21 cellular contexts compared by ENCODE assay signal in genomic region chr9:87884578-87885459, GRCh38. TPM values are rescaled to one million over a fixed set of nuclear protein-coding genes. Genes with fewer than 3 reads are reported as not detected.
DNase-seq lines count a peak whose midpoint lies in the region; ATAC-seq and TF ChIP-seq lines count a peak whose summit lies in the region.
"Had no signal": no experiment of that assay in that cellular context is flagged by ENCODE, and none has a peak within 500 bp of the region (broad histone marks: within the 10 kb centered on the region; RNA-seq: fewer than 3 reads in every experiment).

No MANE protein-coding gene starts in this region.

- no peaks in the 10 kb centered on the region for H3K36me3 ChIP-seq in vagina
- no peaks in the 10 kb centered on the region for H3K36me3 ChIP-seq in uterus
- H3K36me3 ChIP-seq: BLaER1 treated with 17β-estradiol and CSF1 and Interleukin-3, amounts not matched to agents 10 nM and 100 nM had no signal

- no peak overlapping the region for H3K27ac Mint-ChIP-seq in activated CD4-positive, alpha-beta memory T cell treated with anti-CD3 and anti-CD28 coated beads, Interleukin-2, amount 10 ng/mL, durations not matched to agents 7 days and 5 days
- no peak overlapping the region for H3K27ac Mint-ChIP-seq in activated CD4-positive, alpha-beta memory T cell treated with anti-CD3 and anti-CD28 coated beads for 36 hours
- peak overlapping the region; percentile 12 for H3K27ac Mint-ChIP-seq in neural crest cell (ENCODE audit: unreplicated experiment)
- H3K27ac Mint-ChIP-seq: CD4-positive, alpha-beta memory T cell; IgD-negative memory B cell had no signal

- H3K4me1 ChIP-seq in vagina (no peaks in the 10 kb centered on the region), uterus (no peaks in the 10 kb centered on the region)
- H3K4me1 ChIP-seq: Caco-2 had no signal

- H3K27me3 ChIP-seq in vagina, result no peaks in the 10 kb centered on the region
- H3K27me3 ChIP-seq in uterus, result no peaks in the 10 kb centered on the region
- H3K27me3 ChIP-seq: BLaER1 treated with 17β-estradiol and CSF1 and Interleukin-3, amounts not matched to agents 10 nM and 100 nM had no signal

- no peaks in the 10 kb centered on the region for H3K27me3 Mint-ChIP-seq in activated CD4-positive, alpha-beta memory T cell treated with anti-CD3 and anti-CD28 coated beads, Interleukin-2, amount 10 ng/mL, durations not matched to agents 7 days and 5 days
- peaks cover 5% of the 10 kb centered on the region for H3K27me3 Mint-ChIP-seq in activated CD4-positive, alpha-beta memory T cell treated with anti-CD3 and anti-CD28 coated beads for 36 hours
- no peaks in the 10 kb centered on the region for H3K27me3 Mint-ChIP-seq in neural crest cell (ENCODE audit: low read depth)

- POLR2A ChIA-PET in activated CD4-positive, alpha-beta memory T cell treated with anti-CD3 and anti-CD28 coated beads, Interleukin-2, amount 10 ng/mL, durations not matched to agents 7 days and 5 days (lab: Charles Lee), result no interaction called here
- POLR2A ChIA-PET in activated CD4-positive, alpha-beta memory T cell treated with anti-CD3 and anti-CD28 coated beads for 36 hours (lab: Charles Lee), result no interaction called here

- TF ChIP-seq CTCF in neural crest cell (conservative IDR thresholded peaks at IDR 0.05) (no peak), vagina (IDR thresholded peaks at IDR 0.05) (no peak), uterus (IDR thresholded peaks at IDR 0.05) (no peak)

- H3K4me1 Mint-ChIP-seq in activated CD4-positive, alpha-beta memory T cell treated with anti-CD3 and anti-CD28 coated beads, Interleukin-2, amount 10 ng/mL, durations not matched to agents 7 days and 5 days, result no peaks in the 10 kb centered on the region
- no peaks in the 10 kb centered on the region for H3K4me1 Mint-ChIP-seq in activated CD4-positive, alpha-beta memory T cell treated with anti-CD3 and anti-CD28 coated beads for 36 hours (ENCODE audit: low read depth)
- H3K4me1 Mint-ChIP-seq in neural crest cell, result no peaks in the 10 kb centered on the region
- H3K4me1 Mint-ChIP-seq: CD4-positive, alpha-beta memory T cell; IgD-negative memory B cell had no signal

- H3K36me3 Mint-ChIP-seq in activated CD4-positive, alpha-beta memory T cell treated with anti-CD3 and anti-CD28 coated beads, Interleukin-2, amount 10 ng/mL, durations not matched to agents 7 days and 5 days (ENCODE audit: low read depth), result no peaks in the 10 kb centered on the region
- no peaks in the 10 kb centered on the region for H3K36me3 Mint-ChIP-seq in activated CD4-positive, alpha-beta memory T cell treated with anti-CD3 and anti-CD28 coated beads for 36 hours
- H3K36me3 Mint-ChIP-seq in neural crest cell (ENCODE audit: low read depth), result no peaks in the 10 kb centered on the region
- H3K36me3 Mint-ChIP-seq: CD4-positive, alpha-beta memory T cell had no signal

- intact Hi-C loops in activated CD4-positive, alpha-beta memory T cell treated with anti-CD3 and anti-CD28 coated beads for 36 hours (cut with micrococcal nuclease), result no loop called here
- intact Hi-C loops in vagina (cut with DNase I) (no loop called here), uterus (cut with DNase I; ENCODE audit: low total_unique reads) (no loop called here)

- H3K9me3 ChIP-seq in vagina (no peaks in the 10 kb centered on the region), uterus (no peaks in the 10 kb centered on the region)
- H3K9me3 ChIP-seq: BLaER1 treated with 17β-estradiol and CSF1 and Interleukin-3, amounts not matched to agents 10 nM and 100 nM; Caco-2 had no signal

- H3K27ac ChIP-seq in vagina (no peak overlapping the region), uterus (no peak overlapping the region)
- H3K27ac ChIP-seq: BLaER1 treated with 17β-estradiol and CSF1 and Interleukin-3, amounts not matched to agents 10 nM and 100 nM; GM23248 had no signal

- no peak for ATAC-seq in HG03342 (IDR thresholded peaks at IDR 0.05; ENCODE audit: unreplicated experiment)

- CTCF ChIA-PET in activated CD4-positive, alpha-beta memory T cell treated with anti-CD3 and anti-CD28 coated beads, Interleukin-2, amount 10 ng/mL, durations not matched to agents 7 days and 5 days (lab: Charles Lee), result no interaction called here
- CTCF ChIA-PET in activated CD4-positive, alpha-beta memory T cell treated with anti-CD3 and anti-CD28 coated beads for 36 hours (lab: Charles Lee), result no interaction called here

- peak; percentile 13 for DNase-seq in activated CD4-positive, alpha-beta memory T cell treated with anti-CD3 and anti-CD28 coated beads, Interleukin-2, amount 10 ng/mL, durations not matched to agents 7 days and 5 days
- no peak for DNase-seq in activated CD4-positive, alpha-beta memory T cell treated with anti-CD3 and anti-CD28 coated beads for 36 hours
- peak; percentile 36 for DNase-seq in ecto neural progenitor cell (ENCODE audit: low spot score)
- DNase-seq in neural crest cell (ENCODE audit: low read depth, low spot score), result no peak
- peak; percentile 69 to 87 for DNase-seq in vagina (ENCODE audit: extremely low spot score in 2 of 2)
- no peak for DNase-seq in uterus
- no peak for DNase-seq in central memory CD4-positive, alpha-beta T cell
- DNase-seq: Caco-2, DMS 273 treated with DMSO at 0.1 percent for 48 hours, GM23248, HCEC 1CT, NCI-H1694 treated with DMSO at 0.1 percent for 48 hours, NCI-H2081 treated with DMSO at 0.1 percent for 48 hours, NCI-H446, NCI-H526, OCI-M1 had no signal

- no peak overlapping the region for H3K4me3 ChIP-seq in vagina
- H3K4me3 ChIP-seq in uterus, result no peak overlapping the region
- H3K4me3 ChIP-seq: BLaER1 treated with 17β-estradiol and CSF1 and Interleukin-3, amounts not matched to agents 10 nM and 100 nM; GM23248 had no signal

- H3K9me3 Mint-ChIP-seq in activated CD4-positive, alpha-beta memory T cell treated with anti-CD3 and anti-CD28 coated beads, Interleukin-2, amount 10 ng/mL, durations not matched to agents 7 days and 5 days, result no peaks in the 10 kb centered on the region
- H3K9me3 Mint-ChIP-seq in activated CD4-positive, alpha-beta memory T cell treated with anti-CD3 and anti-CD28 coated beads for 36 hours, result no peaks in the 10 kb centered on the region
- H3K9me3 Mint-ChIP-seq in neural crest cell, result no peaks in the 10 kb centered on the region
- H3K9me3 Mint-ChIP-seq: CD4-positive, alpha-beta memory T cell; IgD-negative memory B cell had no signal

- no peak overlapping the region for H3K4me3 Mint-ChIP-seq in activated CD4-positive, alpha-beta memory T cell treated with anti-CD3 and anti-CD28 coated beads, Interleukin-2, amount 10 ng/mL, durations not matched to agents 7 days and 5 days
- no peak overlapping the region for H3K4me3 Mint-ChIP-seq in activated CD4-positive, alpha-beta memory T cell treated with anti-CD3 and anti-CD28 coated beads for 36 hours
- no peak overlapping the region for H3K4me3 Mint-ChIP-seq in neural crest cell
- H3K4me3 Mint-ChIP-seq: CD4-positive, alpha-beta memory T cell; IgD-negative memory B cell had no signal

- TF ChIP-seq POLR2A in vagina (IDR thresholded peaks at IDR 0.05) (no peak), uterus (IDR thresholded peaks at IDR 0.05) (no peak)

RNA-seq across cellular contexts. Expression of gene SPATA31E1, which starts 2.1 kb away (rescaled TPM):
- not detected for total RNA-seq in activated CD4-positive, alpha-beta memory T cell treated with anti-CD3 and anti-CD28 coated beads, Interleukin-2, amount 10 ng/mL, durations not matched to agents 7 days and 5 days
- not detected for total RNA-seq in activated CD4-positive, alpha-beta memory T cell treated with anti-CD3 and anti-CD28 coated beads for 36 hours
- total RNA-seq in neural crest cell, result 0.16 and 0.21 TPM in 2 replicates
- not detected for total RNA-seq in vagina
- not detected for total RNA-seq in uterus
- total RNA-seq: Caco-2; CD4-positive, alpha-beta memory T cell; GM23248; SK-MEL-5 had no signal

RNA-seq across cellular contexts. Expression of gene SPATA31C1, which starts 32.9 kb away (rescaled TPM):
- total RNA-seq in activated CD4-positive, alpha-beta memory T cell treated with anti-CD3 and anti-CD28 coated beads, Interleukin-2, amount 10 ng/mL, durations not matched to agents 7 days and 5 days, result not detected
- not detected for total RNA-seq in activated CD4-positive, alpha-beta memory T cell treated with anti-CD3 and anti-CD28 coated beads for 36 hours
- 1.4 and 1.9 TPM in 2 replicates for total RNA-seq in neural crest cell
- total RNA-seq in vagina, result not detected
- total RNA-seq in uterus, result under 1 TPM in 1 of 4 donors, not detected in 3; 0.21 TPM
- total RNA-seq: Caco-2; CD4-positive, alpha-beta memory T cell; GM23248; SK-MEL-5 had no signal

Comparison
In these comparisons a context has a peak if more than half of its experiments do, and no peak if none do; other contexts are left out.
1. DNase-seq: peak in activated CD4-positive, alpha-beta memory T cell treated with anti-CD3 and anti-CD28 coated beads, Interleukin-2, amount 10 ng/mL, durations not matched to agents 7 days and 5 days (single experiment), ecto neural progenitor cell (single experiment) and vagina (2 of 2); none in activated CD4-positive, alpha-beta memory T cell treated with anti-CD3 and anti-CD28 coated beads for 36 hours (single experiment), neural crest cell (single experiment), uterus (0 of 2) and central memory CD4-positive, alpha-beta T cell (single experiment).